ENCODE assay signal across 8 cellular contexts in genomic region chr3:195549931-195550519, GRCh38. TPM values are rescaled to one million over a fixed set of nuclear protein-coding genes. Genes with fewer than 3 reads are reported as not detected.
DNase-seq lines count a peak whose midpoint lies in the region; ATAC-seq and TF ChIP-seq lines count a peak whose summit lies in the region.

No MANE protein-coding gene starts in this region.

- DNase-seq in activated T-cell treated with anti-CD3 and anti-CD28 coated beads, Interleukin-2, amount 50 U/mL, for 24 hours = peak; percentile 76
- DNase-seq in natural killer cell treated with Interleukin-12 subunit alpha and Interleukin-12 subunit beta and Interleukin-15 and Interleukin-18, amount 100 ng/mL, for 72 hours (ENCODE audit: low spot score) = peak; percentile 68
- no peak for DNase-seq in NCI-H524 (lab: John Stamatoyannopoulos, UW)
- no peak for DNase-seq in nephron progenitor cell
- no peak for DNase-seq in EL

- ATAC-seq in GM19025 (IDR thresholded peaks at IDR 0.05; ENCODE audit: low read depth, unreplicated experiment) (peak; percentile 69), HG03460 (IDR thresholded peaks at IDR 0.05; ENCODE audit: unreplicated experiment) (peak; percentile 69), GM19463 (IDR thresholded peaks at IDR 0.05; ENCODE audit: unreplicated experiment) (no peak)
- ATAC-seq in natural killer cell treated with Interleukin-12 subunit alpha and Interleukin-12 subunit beta and Interleukin-15 and Interleukin-18, amount 100 ng/mL, for 72 hours = peak; percentile 83

- H3K36me3 Mint-ChIP-seq in activated T-cell treated with anti-CD3 and anti-CD28 coated beads, Interleukin-2, amount 50 U/mL, for 24 hours (ENCODE audit: low read depth) = no peaks in the 10 kb centered on the region
- no peaks in the 10 kb centered on the region for H3K36me3 Mint-ChIP-seq in natural killer cell treated with Interleukin-12 subunit alpha and Interleukin-12 subunit beta and Interleukin-15 and Interleukin-18, amount 100 ng/mL, for 72 hours
- H3K36me3 Mint-ChIP-seq in nephron progenitor cell (ENCODE audit: low read depth) = no peaks in the 10 kb centered on the region

- no peaks in the 10 kb centered on the region for H3K27me3 Mint-ChIP-seq in activated T-cell treated with anti-CD3 and anti-CD28 coated beads, Interleukin-2, amount 50 U/mL, for 24 hours
- H3K27me3 Mint-ChIP-seq in natural killer cell treated with Interleukin-12 subunit alpha and Interleukin-12 subunit beta and Interleukin-15 and Interleukin-18, amount 100 ng/mL, for 72 hours = no peaks in the 10 kb centered on the region
- H3K27me3 Mint-ChIP-seq in nephron progenitor cell (ENCODE audit: low read depth, poor library complexity) = peaks cover 15% of the 10 kb centered on the region

- H3K4me1 Mint-ChIP-seq in activated T-cell treated with anti-CD3 and anti-CD28 coated beads, Interleukin-2, amount 50 U/mL, for 24 hours (ENCODE audit: low read depth) = peaks cover 86% of the 10 kb centered on the region
- H3K4me1 Mint-ChIP-seq in natural killer cell treated with Interleukin-12 subunit alpha and Interleukin-12 subunit beta and Interleukin-15 and Interleukin-18, amount 100 ng/mL, for 72 hours (ENCODE audit: low read depth in 2 of 2) = peaks cover 45 to 59% of the 10 kb centered on the region in 2 donors
- H3K4me1 Mint-ChIP-seq in nephron progenitor cell = peaks cover 54% of the 10 kb centered on the region

- no peaks in the 10 kb centered on the region for H3K9me3 Mint-ChIP-seq in activated T-cell treated with anti-CD3 and anti-CD28 coated beads, Interleukin-2, amount 50 U/mL, for 24 hours
- no peaks in the 10 kb centered on the region for H3K9me3 Mint-ChIP-seq in natural killer cell treated with Interleukin-12 subunit alpha and Interleukin-12 subunit beta and Interleukin-15 and Interleukin-18, amount 100 ng/mL, for 72 hours
- H3K9me3 Mint-ChIP-seq in nephron progenitor cell = no peaks in the 10 kb centered on the region

- TF ChIP-seq CTCF in nephron progenitor cell (IDR thresholded peaks at IDR 0.05) = no peak

- H3K27ac Mint-ChIP-seq in activated T-cell treated with anti-CD3 and anti-CD28 coated beads, Interleukin-2, amount 50 U/mL, for 24 hours = peak overlapping the region; percentile 85
- H3K27ac Mint-ChIP-seq in natural killer cell treated with Interleukin-12 subunit alpha and Interleukin-12 subunit beta and Interleukin-15 and Interleukin-18, amount 100 ng/mL, for 72 hours = peak overlapping the region; percentile 74 to 79
- H3K27ac Mint-ChIP-seq in nephron progenitor cell = no peak overlapping the region

- peak overlapping the region; percentile 62 for H3K4me3 Mint-ChIP-seq in activated T-cell treated with anti-CD3 and anti-CD28 coated beads, Interleukin-2, amount 50 U/mL, for 24 hours
- peak overlapping the region; percentile 84 for H3K4me3 Mint-ChIP-seq in natural killer cell treated with Interleukin-12 subunit alpha and Interleukin-12 subunit beta and Interleukin-15 and Interleukin-18, amount 100 ng/mL, for 72 hours
- H3K4me3 Mint-ChIP-seq in nephron progenitor cell = no peak overlapping the region

RNA-seq across cellular contexts. Expression of gene PPP1R2, which starts 6.9 kb away (rescaled TPM):
- total RNA-seq in natural killer cell treated with Interleukin-12 subunit alpha and Interleukin-12 subunit beta and Interleukin-15 and Interleukin-18, amount 100 ng/mL, for 72 hours = 10 to 100 TPM; 47.5 to 56.3 TPM

RNA-seq across cellular contexts. Expression of gene APOD, which starts 33.7 kb away (rescaled TPM):
- total RNA-seq in natural killer cell treated with Interleukin-12 subunit alpha and Interleukin-12 subunit beta and Interleukin-15 and Interleukin-18, amount 100 ng/mL, for 72 hours = not detected

Comparison
In these comparisons a context has a peak if more than half of its experiments do, and no peak if none do; other contexts are left out.
1. DNase-seq: peak in activated T-cell treated with anti-CD3 and anti-CD28 coated beads, Interleukin-2, amount 50 U/mL, for 24 hours (single experiment) and natural killer cell treated with Interleukin-12 subunit alpha and Interleukin-12 subunit beta and Interleukin-15 and Interleukin-18, amount 100 ng/mL, for 72 hours (single experiment); none in NCI-H524 (0 of 2), nephron progenitor cell (single experiment) and EL (single experiment).